Comparison of ENCODE assay signal across 12 cellular contexts in the genomic region with DNA sequence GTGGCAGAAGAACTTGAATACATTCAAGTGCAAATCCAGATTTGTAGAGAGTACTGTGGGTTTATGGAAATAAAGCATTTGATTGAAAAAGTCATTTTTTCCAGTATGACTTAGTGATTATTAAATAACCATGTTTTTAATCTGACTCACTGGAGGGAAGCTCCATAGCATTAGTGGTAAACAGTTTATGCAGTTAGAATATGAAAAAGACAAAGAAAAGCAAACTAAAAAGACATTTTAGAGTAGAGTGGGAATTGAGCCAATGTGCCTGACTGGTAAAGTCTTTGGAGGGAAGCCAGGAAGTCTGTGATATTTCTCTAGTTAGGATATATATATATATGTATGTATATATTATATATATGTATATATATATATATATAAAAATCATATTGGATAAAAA. TPM values are rescaled to one million over a fixed set of nuclear protein-coding genes. Genes with fewer than 3 reads are reported as not detected.
A peak's percentile ranks its signal among the peaks of the same experiment; 100 is the strongest.
DNase-seq lines count a peak whose midpoint lies in the region; ATAC-seq and TF ChIP-seq lines count a peak whose summit lies in the region.
"Had no signal": no experiment of that assay in that cellular context is flagged by ENCODE, and none has a peak within 500 bp of the region (broad histone marks: within the 10 kb centered on the region; RNA-seq: fewer than 3 reads in every experiment).

No MANE protein-coding gene starts in this region.

- TF ChIP-seq CTCF in epithelial cell of esophagus (IDR thresholded peaks at IDR 0.05; ENCODE audit: insufficient read depth, low read depth, low read length, missing control alignments) (no peak), osteoblast (IDR thresholded peaks at IDR 0.05; ENCODE audit: extremely low read depth, low read depth, low read length) (no peak)

- H3K27ac ChIP-seq in SJSA1 (peak overlapping the region; percentile 77), osteoblast (ENCODE audit: low read depth, low read length) (peak overlapping the region; percentile 84)

- H3K27me3 ChIP-seq in SJSA1 (replicated peaks) (no peaks in the 10 kb centered on the region), osteoblast (ENCODE audit: insufficient read depth, low read length) (no peaks in the 10 kb centered on the region)

- no peak overlapping the region for H2AFZ ChIP-seq in osteoblast (ENCODE audit: low read length)

- H3K4me1 ChIP-seq in SJSA1 (replicated peaks) (peaks cover 20% of the 10 kb centered on the region), osteoblast (ENCODE audit: insufficient read depth, low read length) (peaks cover 21% of the 10 kb centered on the region)

- no peaks in the 10 kb centered on the region for H3K36me3 Mint-ChIP-seq in activated naive CD4-positive, alpha-beta T cell treated with anti-CD3 and anti-CD28 coated beads, Interleukin-2, amount 50 U/mL, for 72 hours
- H3K36me3 Mint-ChIP-seq: activated naive CD8-positive, alpha-beta T cell treated with anti-CD3 and anti-CD28 coated beads, Interleukin-2, amount 10 ng/mL, durations not matched to agents 7 days and 5 days; CD8-positive, alpha-beta T cell had no signal

- H4K20me1 ChIP-seq in osteoblast (ENCODE audit: insufficient read depth, low read length): no peaks in the 10 kb centered on the region

- H3K9me3 ChIP-seq in SJSA1 (replicated peaks) (no peaks in the 10 kb centered on the region), osteoblast (ENCODE audit: low read depth, low read length) (no peaks in the 10 kb centered on the region)

- peak overlapping the region; percentile 77 for H3K4me2 ChIP-seq in osteoblast (ENCODE audit: insufficient read depth, low read length)

- no peak for ATAC-seq in activated naive CD4-positive, alpha-beta T cell treated with anti-CD3 and anti-CD28 coated beads, Interleukin-2, amount 50 U/mL, for 72 hours
- ATAC-seq in GM18502 (IDR thresholded peaks at IDR 0.05; ENCODE audit: poor library complexity, unreplicated experiment): no peak
- no peak for ATAC-seq in HG03460 (IDR thresholded peaks at IDR 0.05; ENCODE audit: unreplicated experiment)
- ATAC-seq: activated CD8-positive, alpha-beta T cell treated with anti-CD3 and anti-CD28 coated beads, Interleukin-2, amount 10 ng/mL, durations not matched to agents 7 days and 5 days; CD8-positive, alpha-beta T cell had no signal

- H3K4me3 ChIP-seq in SJSA1 (no peak overlapping the region), epithelial cell of esophagus (ENCODE audit: low read length) (no peak overlapping the region), osteoblast (ENCODE audit: insufficient read depth, low read length) (peak overlapping the region; percentile 50)

- H3K36me3 ChIP-seq in SJSA1 (peaks cover 9% of the 10 kb centered on the region; the same call in 1 of the 2 replicates), osteoblast (ENCODE audit: insufficient read depth, low read length) (no peaks in the 10 kb centered on the region)

- DNase-seq in EL (peak; percentile 42), SJSA1 (ENCODE audit: low read depth in 1 of 2, low spot score in 2 of 2) (peak in 1 of 2 experiments; percentile 29), epithelial cell of esophagus (ENCODE audit: low read depth) (peak; percentile 9), osteoblast (ENCODE audit: insufficient read length, low spot score, missing footprints) (peak; percentile 45), cerebellum (ENCODE audit: low spot score) (no peak)
- DNase-seq in activated naive CD4-positive, alpha-beta T cell treated with anti-CD3 and anti-CD28 coated beads, Interleukin-2, amount 50 U/mL, for 72 hours (ENCODE audit: low spot score in 2 of 2): no peak
- DNase-seq: activated CD8-positive, alpha-beta T cell treated with anti-CD3 and anti-CD28 coated beads, Interleukin-2, amount 10 ng/mL, durations not matched to agents 7 days and 5 days; activated naive CD8-positive, alpha-beta T cell treated with anti-CD3 and anti-CD28 coated beads, Interleukin-2, amount 10 ng/mL, durations not matched to agents 7 days and 5 days; CD8-positive, alpha-beta T cell; T-helper 2 cell had no signal

- peaks cover 3 to 4% of the 10 kb centered on the region in 2 donors for H3K9me3 Mint-ChIP-seq in activated naive CD4-positive, alpha-beta T cell treated with anti-CD3 and anti-CD28 coated beads, Interleukin-2, amount 50 U/mL, for 72 hours

- H3K79me2 ChIP-seq in osteoblast (ENCODE audit: insufficient read depth, low read length): peaks cover 5% of the 10 kb centered on the region

- H3K27ac Mint-ChIP-seq in activated naive CD4-positive, alpha-beta T cell treated with anti-CD3 and anti-CD28 coated beads, Interleukin-2, amount 50 U/mL, for 72 hours: no peak overlapping the region
- H3K27ac Mint-ChIP-seq: activated CD8-positive, alpha-beta T cell treated with anti-CD3 and anti-CD28 coated beads, Interleukin-2, amount 10 ng/mL, durations not matched to agents 7 days and 5 days; activated naive CD8-positive, alpha-beta T cell treated with anti-CD3 and anti-CD28 coated beads, Interleukin-2, amount 10 ng/mL, durations not matched to agents 7 days and 5 days; CD8-positive, alpha-beta T cell had no signal

RNA-seq across cellular contexts. Expression of gene FAT4, which starts 53.4 kb away (rescaled TPM):
- total RNA-seq in SJSA1 (2014; rRNA removed; shearing (Covaris generic)): 37.1 and 54.4 TPM in 2 replicates
- total RNA-seq in osteoblast (27.9 and 31.2 TPM in 2 replicates), cerebellum (83.7 TPM)
- total RNA-seq in activated naive CD4-positive, alpha-beta T cell treated with anti-CD3 and anti-CD28 coated beads, Interleukin-2, amount 50 U/mL, for 72 hours: not detected
- total RNA-seq: activated CD8-positive, alpha-beta T cell treated with anti-CD3 and anti-CD28 coated beads, Interleukin-2, amount 10 ng/mL, durations not matched to agents 7 days and 5 days; CD8-positive, alpha-beta T cell had no signal

Comparison
In these comparisons a context has a peak if more than half of its experiments do, and no peak if none do; other contexts are left out.
1. DNase-seq: peak in EL (single experiment), epithelial cell of esophagus (single experiment) and osteoblast (single experiment); none in activated naive CD4-positive, alpha-beta T cell treated with anti-CD3 and anti-CD28 coated beads, Interleukin-2, amount 50 U/mL, for 72 hours (0 of 2) and cerebellum (single experiment).
2. RNA of gene FAT4, which starts 53.4 kb away (total RNA-seq): 83.7 TPM in cerebellum (single experiment), 37.1 to 54.4 TPM in SJSA1 and 27.9 to 31.2 TPM in osteoblast; not detected in activated naive CD4-positive, alpha-beta T cell treated with anti-CD3 and anti-CD28 coated beads, Interleukin-2, amount 50 U/mL, for 72 hours; every median in the first group is over 10 times any median in the second.